26 cellular contexts compared by ENCODE assay signal in genomic region chr5:78785454-78785853, GRCh38.
"Had no signal": no experiment of that assay in that cellular context is flagged by ENCODE, and none has a peak within 500 bp of the region (broad histone marks: within the 10 kb centered on the region; RNA-seq: fewer than 3 reads in every experiment).

No MANE protein-coding gene starts in this region.

- H3K9ac ChIP-seq: neural progenitor cell, parathyroid adenoma had no signal

- H3K36me3 ChIP-seq: neural progenitor cell, ovary, right lobe of liver, sigmoid colon, thoracic aorta, thyroid gland, upper lobe of left lung, vagina had no signal

- DNase-seq: nephron progenitor cell; occipital lobe; ovary; posterior cingulate gyrus; psoas muscle; right cardiac atrium; right lobe of liver; sigmoid colon; small intestine; stimulated activated CD4-positive, alpha-beta T cell treated with anti-CD3 and anti-CD28 coated beads, Interleukin-15, amount 100 ng/mL, for 24 hours; stimulated activated CD4-positive, alpha-beta T cell treated with anti-CD3 and anti-CD28 coated beads, Interleukin-2, amount 100 ng/mL, for 24 hours; stimulated activated CD4-positive, alpha-beta T cell treated with anti-CD3 and anti-CD28 coated beads, Interleukin-2, amount 100 ng/mL, for 48 hours; stimulated activated CD4-positive, alpha-beta T cell treated with anti-CD3 and anti-CD28 coated beads, Interleukin-4, amount 100 ng/mL, for 24 hours; stimulated activated naive B cell treated with anti-CD40 and anti-IgM and Interleukin-4, amounts not matched to agents 10 μg/mL and 1 μg/mL and 100 μg/mL, for 72 hours; stimulated activated naive CD4-positive, alpha-beta T cell treated with Interleukin-2 at 50 U/mL for 16 hours; stomach; thyroid gland; upper lobe of left lung had no signal

- H3K4me1 ChIP-seq: neural progenitor cell, parathyroid adenoma, psoas muscle, right lobe of liver, stomach, thyroid gland, vagina had no signal

- ATAC-seq: natural killer cell treated with Interleukin-12 subunit alpha and Interleukin-12 subunit beta and Interleukin-15 and Interleukin-18, amount 100 ng/mL, for 72 hours; psoas muscle; right cardiac atrium; right lobe of liver; stimulated activated effector memory CD8-positive, alpha-beta T cell treated with anti-CD3 and anti-CD28 coated beads, Interleukin-12 subunit alpha, Interleukin-12 subunit beta, amount 100 ng/mL, for 72 hours; stimulated activated naive B cell treated with anti-CD40 and anti-IgM and Interleukin-4, amounts not matched to agents 10 μg/mL and 1 μg/mL and 100 μg/mL, for 72 hours had no signal

- H3K79me2 ChIP-seq: parathyroid adenoma had no signal

- FAIRE-seq: urothelium cell line had no signal

- H3K27me3 ChIP-seq: neural progenitor cell, ovary, right lobe of liver, sigmoid colon, stomach, thyroid gland, tibial nerve, upper lobe of left lung, vagina had no signal

- H2AFZ ChIP-seq: neural progenitor cell, parathyroid adenoma had no signal

- H3K4me2 ChIP-seq: neural progenitor cell had no signal

- H3K27ac ChIP-seq: neural progenitor cell, ovary, parathyroid adenoma, psoas muscle, right lobe of liver, sigmoid colon, stomach, thoracic aorta, thyroid gland, tibial nerve, upper lobe of left lung, vagina had no signal

- H3K4me3 ChIP-seq: neural progenitor cell, ovary, psoas muscle, right lobe of liver, sigmoid colon, stomach, thoracic aorta, thyroid gland, tibial nerve, upper lobe of left lung, vagina had no signal

- H3K9me3 ChIP-seq: ovary, psoas muscle, right lobe of liver, sigmoid colon, stomach, thoracic aorta, thyroid gland, upper lobe of left lung, vagina had no signal
